Comparison of ENCODE assay signal across 9 cellular contexts in the genomic region with DNA sequence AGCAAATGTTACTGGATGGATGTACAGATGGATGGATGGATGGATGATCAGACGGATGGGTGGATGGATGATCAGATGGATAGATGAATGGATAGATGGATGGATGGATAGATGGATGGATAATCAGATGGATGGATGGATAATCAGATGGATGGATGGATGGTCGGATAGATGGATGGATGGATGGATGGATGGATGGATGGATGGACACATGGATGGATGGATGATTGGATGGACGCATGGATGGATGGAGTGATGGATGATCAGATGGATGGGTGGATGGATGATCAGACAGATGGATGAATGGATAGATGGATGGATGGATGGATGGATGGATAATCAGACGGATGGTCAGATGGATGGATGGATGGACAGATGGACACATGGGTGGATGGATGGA.
"Had no signal": no experiment of that assay in that cellular context is flagged by ENCODE, and none has a peak within 500 bp of the region (broad histone marks: within the 10 kb centered on the region; RNA-seq: fewer than 3 reads in every experiment).

No MANE protein-coding gene starts in this region.

- H2AFZ ChIP-seq: GM23248 had no signal

- H3K4me3 ChIP-seq: GM23248, K562 had no signal

- DNase-seq: GM23248, GOT3, H9, HCEC 1CT, HFFc6, IMR-90 had no signal

- H3K4me3 Mint-ChIP-seq: H9, HFFc6 had no signal

- ATAC-seq: K562 had no signal

- H3K27ac ChIP-seq: GM23248, HL-60 had no signal

- FAIRE-seq: H54, K562 had no signal

- H3K27ac Mint-ChIP-seq: H9, HFFc6 had no signal

- H3K9ac ChIP-seq: GM23248 had no signal
